In the genomic region with DNA sequence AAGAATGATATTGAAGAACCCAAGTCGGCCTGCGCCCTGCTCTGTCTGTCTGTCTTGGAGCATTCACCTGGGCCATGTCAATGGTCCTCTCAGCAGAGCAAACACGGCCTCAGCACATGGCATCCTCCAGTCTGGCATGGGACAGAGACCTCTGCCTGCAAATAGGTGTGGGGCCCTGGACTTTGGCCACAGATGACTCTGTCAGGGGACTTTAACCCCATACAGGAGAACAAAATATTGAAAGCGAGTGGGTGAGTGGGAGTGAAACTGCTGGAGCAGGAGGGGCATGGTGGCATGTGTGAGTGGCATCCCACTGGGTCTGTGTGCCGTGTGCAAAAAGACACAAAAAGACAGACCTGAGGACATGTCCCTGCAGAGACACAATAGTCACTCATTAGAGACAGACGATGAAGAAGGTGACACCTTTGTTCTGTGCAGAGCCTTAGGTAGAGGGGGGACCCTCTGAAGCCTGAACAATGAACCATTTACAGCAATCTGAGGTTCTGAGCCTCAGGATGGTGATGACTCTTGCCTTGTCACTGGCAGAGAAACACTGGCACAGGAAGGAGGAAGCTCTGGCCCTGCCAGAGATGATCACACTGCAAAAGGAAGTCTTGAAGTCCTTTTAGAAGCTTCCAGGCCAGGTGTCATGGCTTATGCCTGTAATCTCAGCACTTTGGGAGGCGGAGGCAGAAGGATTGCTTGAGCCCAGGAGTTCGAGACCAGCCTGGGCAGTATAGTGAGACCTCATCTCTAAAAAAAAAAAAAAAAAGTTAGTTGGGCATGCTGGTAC, we compare ENCODE assay signal across 11 cellular contexts. TPM values are rescaled to one million over a fixed set of nuclear protein-coding genes. Genes with fewer than 3 reads are reported as not detected.
A peak's percentile ranks its signal among the peaks of the same experiment; 100 is the strongest.
DNase-seq lines count a peak whose midpoint lies in the region; ATAC-seq, FAIRE-seq and TF ChIP-seq lines count a peak whose summit lies in the region.
"Had no signal": no experiment of that assay in that cellular context is flagged by ENCODE, and none has a peak within 500 bp of the region (broad histone marks: within the 10 kb centered on the region; RNA-seq: fewer than 3 reads in every experiment).

No MANE protein-coding gene starts in this region.

- no peaks in the 10 kb centered on the region for H3K9me3 ChIP-seq in CD4-positive, alpha-beta T cell (ENCODE audit: control insufficient read depth, low read length)
- H3K9me3 ChIP-seq in NT2/D1 (ENCODE audit: insufficient read depth, low read length) (no peaks in the 10 kb centered on the region), astrocyte (ENCODE audit: insufficient read depth, low read depth, low read length) (no peaks in the 10 kb centered on the region), HAP-1 (no peaks in the 10 kb centered on the region)
- no peaks in the 10 kb centered on the region for H3K9me3 ChIP-seq in naive thymus-derived CD4-positive, alpha-beta T cell (ENCODE audit: control insufficient read depth in 2 of 3, low read length in 3 of 3)

- no peaks in the 10 kb centered on the region for H3K79me2 ChIP-seq in astrocyte (ENCODE audit: insufficient read depth, low read length)

- CTCF ChIA-PET in CD4-positive, alpha-beta T cell (lab: Charles Lee): interaction anchor here (1.7 to 2.5 kb wide), 4 partner anchors 13 to 27 kb away, joined by 5 to 17 read pairs (median 7); a partner anchor contains a TSS
- CTCF ChIA-PET in naive thymus-derived CD4-positive, alpha-beta T cell (lab: Charles Lee): interaction anchor here (0.6 to 5.1 kb wide), 11 partner anchors 8 to 319 kb away, joined by 3 to 48 read pairs (median 3); a partner anchor contains a TSS

- H3K9me3 Mint-ChIP-seq in CD4-positive, alpha-beta T cell: no peaks in the 10 kb centered on the region
- H3K9me3 Mint-ChIP-seq in astrocyte (ENCODE audit: unreplicated experiment): peaks cover 4% of the 10 kb centered on the region
- H3K9me3 Mint-ChIP-seq in naive thymus-derived CD4-positive, alpha-beta T cell: no peaks in the 10 kb centered on the region

- H3K4me2 ChIP-seq in astrocyte (ENCODE audit: low read length): no peak overlapping the region

- no peak for ATAC-seq in CD4-positive, alpha-beta T cell (ENCODE audit: poor library complexity)
- no peak for ATAC-seq in naive thymus-derived CD4-positive, alpha-beta T cell
- no peak for ATAC-seq in HG02852 (IDR thresholded peaks at IDR 0.05; ENCODE audit: unreplicated experiment)

- no peak for FAIRE-seq in astrocyte (lab: Jason Lieb, UNC)

- peak overlapping the region; percentile 77 for H3K27ac Mint-ChIP-seq in CD4-positive, alpha-beta T cell
- no peak overlapping the region for H3K27ac Mint-ChIP-seq in astrocyte (ENCODE audit: unreplicated experiment)
- peak overlapping the region; percentile 65 to 96 (median 84) for H3K27ac Mint-ChIP-seq in naive thymus-derived CD4-positive, alpha-beta T cell

- no peaks in the 10 kb centered on the region for H3K27me3 ChIP-seq in CD4-positive, alpha-beta T cell (ENCODE audit: control insufficient read depth, insufficient read depth, low read length)
- peaks cover 33% of the 10 kb centered on the region for H3K27me3 ChIP-seq in NT2/D1 (ENCODE audit: insufficient read depth, insufficient read length)
- no peaks in the 10 kb centered on the region for H3K27me3 ChIP-seq in astrocyte (ENCODE audit: insufficient read depth, low read length)
- no peaks in the 10 kb centered on the region for H3K27me3 ChIP-seq in naive thymus-derived CD4-positive, alpha-beta T cell (ENCODE audit: control insufficient read depth in 2 of 2, insufficient read depth in 2 of 2, low read length in 2 of 2)
- no peaks in the 10 kb centered on the region for H3K27me3 ChIP-seq in HAP-1 (ENCODE audit: low read depth)

- POLR2A ChIA-PET in CD4-positive, alpha-beta T cell (lab: Charles Lee): interaction anchor here (0.7 to 3.7 kb wide), 8 partner anchors 8 to 92 kb away, joined by 3 to 24 read pairs (median 4); a partner anchor contains a TSS
- POLR2A ChIA-PET in naive thymus-derived CD4-positive, alpha-beta T cell (lab: Charles Lee): interaction anchor here (0.6 to 5.1 kb wide), 12 partner anchors 8 to 1262 kb away, joined by 3 to 40 read pairs (median 4); a partner anchor contains a TSS

- H3K36me3 Mint-ChIP-seq in CD4-positive, alpha-beta T cell (ENCODE audit: low read depth): no peaks in the 10 kb centered on the region
- peaks cover 11% of the 10 kb centered on the region for H3K36me3 Mint-ChIP-seq in astrocyte (ENCODE audit: low read depth, unreplicated experiment)
- peaks cover 0 to 16% (median 0%) of the 10 kb centered on the region in 5 donors for H3K36me3 Mint-ChIP-seq in naive thymus-derived CD4-positive, alpha-beta T cell

- peak overlapping the region; percentile 40 for H3K4me3 Mint-ChIP-seq in CD4-positive, alpha-beta T cell
- peak overlapping the region; percentile 74 for H3K4me3 Mint-ChIP-seq in astrocyte (ENCODE audit: unreplicated experiment)
- peak overlapping the region in 9 of 10 donors; percentile 13 to 90 (median 59) for H3K4me3 Mint-ChIP-seq in naive thymus-derived CD4-positive, alpha-beta T cell

- intact Hi-C loops in CD4-positive, alpha-beta T cell (cut with DNase I, micrococcal nuclease): loop anchor here (1.0 to 2.0 kb wide), 5 partner anchors 27 to 163 kb away; a partner anchor contains a TSS
- intact Hi-C loops in naive thymus-derived CD4-positive, alpha-beta T cell (cut with micrococcal nuclease): loop anchor here (1.0 to 5.0 kb wide), 10 partner anchors 9 to 217 kb away; a partner anchor contains a TSS

- H3K27me3 Mint-ChIP-seq in CD4-positive, alpha-beta T cell: peaks cover 10% of the 10 kb centered on the region
- peaks cover 32% of the 10 kb centered on the region for H3K27me3 Mint-ChIP-seq in astrocyte (ENCODE audit: low read depth, unreplicated experiment)
- peaks cover 0 to 11% (median 1%) of the 10 kb centered on the region in 5 donors for H3K27me3 Mint-ChIP-seq in naive thymus-derived CD4-positive, alpha-beta T cell

- H3K36me3 ChIP-seq in NT2/D1 (ENCODE audit: insufficient read depth, insufficient read length, low read length) (peaks cover 13% of the 10 kb centered on the region), astrocyte (ENCODE audit: insufficient read depth, low read length) (peaks cover 4% of the 10 kb centered on the region), HAP-1 (replicated peaks) (no peaks in the 10 kb centered on the region; the same call in 1 of the 2 replicates)
- no peaks in the 10 kb centered on the region for H3K36me3 ChIP-seq in naive thymus-derived CD4-positive, alpha-beta T cell (ENCODE audit: control insufficient read depth in 2 of 3, insufficient read depth in 3 of 3, low read length in 3 of 3)

- H3K4me1 ChIP-seq in NT2/D1 (ENCODE audit: insufficient read depth, insufficient read length) (peaks cover 34% of the 10 kb centered on the region), astrocyte (ENCODE audit: insufficient read depth, low read length) (peaks cover 6% of the 10 kb centered on the region), HAP-1 (peaks cover 7% of the 10 kb centered on the region)
- H3K4me1 ChIP-seq in naive thymus-derived CD4-positive, alpha-beta T cell (ENCODE audit: control insufficient read depth in 2 of 2, insufficient read depth in 2 of 2, low read length in 2 of 2): peaks cover 16 to 59% of the 10 kb centered on the region in 2 donors

- no peak for TF ChIP-seq CTCF in CD4-positive, alpha-beta T cell (IDR thresholded peaks at IDR 0.05)
- TF ChIP-seq CTCF in astrocyte (IDR thresholded peaks at IDR 0.05; ENCODE audit: insufficient read depth, low read depth, low read length): no peak

- no peak overlapping the region for H3K27ac ChIP-seq in CD4-positive, alpha-beta T cell (ENCODE audit: low read depth, low read length)
- no peak overlapping the region for H3K27ac ChIP-seq in astrocyte (ENCODE audit: low read depth, low read length)
- no peak overlapping the region for H3K27ac ChIP-seq in naive thymus-derived CD4-positive, alpha-beta T cell (ENCODE audit: low read depth, low read length)

- H3K4me1 Mint-ChIP-seq in CD4-positive, alpha-beta T cell (ENCODE audit: low read depth): peaks cover 59% of the 10 kb centered on the region
- H3K4me1 Mint-ChIP-seq in astrocyte (ENCODE audit: low read depth, unreplicated experiment): peaks cover 9% of the 10 kb centered on the region
- H3K4me1 Mint-ChIP-seq in naive thymus-derived CD4-positive, alpha-beta T cell: peaks cover 28 to 78% (median 64%) of the 10 kb centered on the region in 7 donors

- in situ Hi-C loops in HAP-1 (cut with MboI; ENCODE audit: low sequenced_read_pairs): no loop called here

- no peak overlapping the region for H2AFZ ChIP-seq in astrocyte (ENCODE audit: low read depth, low read length)

- no peak for DNase-seq in CD4-positive, alpha-beta T cell
- no peak for DNase-seq in NT2/D1 (ENCODE audit: low read depth, low spot score)
- DNase-seq in astrocyte (ENCODE audit: low read depth): no peak
- DNase-seq in naive thymus-derived CD4-positive, alpha-beta T cell: no peak
- no peak for DNase-seq in NCI-H345 treated with DMSO at 0.1 percent for 48 hours (lab: John Stamatoyannopoulos, UW; ENCODE audit: unreplicated experiment)
- no peak for DNase-seq in HAP-1 (ENCODE audit: low spot score in 2 of 2)
- no peak for DNase-seq in COR-L47 (lab: John Stamatoyannopoulos, UW)
- DNase-seq: Karpas-422, NCI-H2029 had no signal

- H3K9ac ChIP-seq in NT2/D1 (ENCODE audit: insufficient read length, low read depth) (peak overlapping the region; percentile 57), astrocyte (ENCODE audit: low read length) (no peak overlapping the region)

- H4K20me1 ChIP-seq in astrocyte (ENCODE audit: insufficient read depth, low read length): no peaks in the 10 kb centered on the region

- no peak overlapping the region for H3K4me3 ChIP-seq in NT2/D1 (ENCODE audit: insufficient read length, low read depth)
- no peak overlapping the region for H3K4me3 ChIP-seq in astrocyte (ENCODE audit: insufficient read depth, low read depth, low read length)
- no peak overlapping the region for H3K4me3 ChIP-seq in naive thymus-derived CD4-positive, alpha-beta T cell (ENCODE audit: low read length)
- H3K4me3 ChIP-seq in HAP-1: no peak overlapping the region

RNA-seq across cellular contexts. Expression of a gene that starts 7.5 kb away (rescaled TPM):
- 1 to 10 TPM in 1 of 2 experiments, under 1 TPM in 1; 0.82 to 1.4 TPM for total RNA-seq in CD4-positive, alpha-beta T cell
- total RNA-seq in astrocyte: 2.0 TPM in 2 replicates
- 10 to 100 TPM in 1 of 5 experiments, 1 to 10 TPM in 2, under 1 TPM in 2; 0.64 to 46.5 (median 1.7) TPM for total RNA-seq in naive thymus-derived CD4-positive, alpha-beta T cell
- polyA plus RNA-seq in naive thymus-derived CD4-positive, alpha-beta T cell: under 1 TPM; 0.26 to 0.69 TPM
- total RNA-seq: SK-MEL-5 had no signal

RNA-seq across cellular contexts. Expression of a gene that starts 9.5 kb away (rescaled TPM):
- total RNA-seq in CD4-positive, alpha-beta T cell: 100 to 1,000 TPM; 134 to 136 TPM
- 0.54 and 0.72 TPM in 2 replicates for total RNA-seq in astrocyte
- 100 to 1,000 TPM; 164 to 267 (median 246) TPM for total RNA-seq in naive thymus-derived CD4-positive, alpha-beta T cell
- 100 to 1,000 TPM; 364 to 576 TPM for polyA plus RNA-seq in naive thymus-derived CD4-positive, alpha-beta T cell

RNA-seq across cellular contexts. Expression of a gene that starts 13.7 kb away (rescaled TPM):
- 1 to 10 TPM; 1.5 to 1.9 TPM for total RNA-seq in CD4-positive, alpha-beta T cell
- 504 and 510 TPM in 2 replicates for total RNA-seq in astrocyte
- total RNA-seq in naive thymus-derived CD4-positive, alpha-beta T cell: 100 to 1,000 TPM in 1 of 5 experiments, 10 to 100 TPM in 1, 1 to 10 TPM in 3; 1.4 to 125 (median 3.5) TPM
- polyA plus RNA-seq in naive thymus-derived CD4-positive, alpha-beta T cell: not detected

RNA-seq across cellular contexts. Expression of a gene that starts 26.9 kb away (rescaled TPM):
- total RNA-seq in CD4-positive, alpha-beta T cell: 100 to 1,000 TPM; 114 to 121 TPM
- total RNA-seq in astrocyte: 302 and 316 TPM in 2 replicates
- total RNA-seq in naive thymus-derived CD4-positive, alpha-beta T cell: 100 to 1,000 TPM in 3 of 5 experiments, 10 to 100 TPM in 2; 84.6 to 141 (median 117) TPM
- 100 to 1,000 TPM; 122 to 134 TPM for polyA plus RNA-seq in naive thymus-derived CD4-positive, alpha-beta T cell

RNA-seq across cellular contexts. Expression of a gene that starts 41.8 kb away (rescaled TPM):
- not detected for total RNA-seq in CD4-positive, alpha-beta T cell
- total RNA-seq in astrocyte: 6.0 and 6.2 TPM in 2 replicates
- 10 to 100 TPM in 1 of 5 experiments, 1 to 10 TPM in 1, under 1 TPM in 3; 0.30 to 10.5 (median 0.38) TPM for total RNA-seq in naive thymus-derived CD4-positive, alpha-beta T cell
- polyA plus RNA-seq in naive thymus-derived CD4-positive, alpha-beta T cell: not detected

Comparison
In these comparisons a context has a peak if more than half of its experiments do, and no peak if none do; other contexts are left out.
1. RNA of a gene that starts 9.5 kb away (total RNA-seq): 164 to 267 TPM in naive thymus-derived CD4-positive, alpha-beta T cell and 134 to 136 TPM in CD4-positive, alpha-beta T cell; 0.54 to 0.72 TPM in astrocyte; every median in the first group is over 10 times any median in the second.
2. Peak in every context shown above with its lines, with median percentiles within 50 percentile points of each other: H3K4me3 Mint-ChIP-seq.